15 cellular contexts compared by ENCODE assay signal in genomic region chr5:151168602-151169344, GRCh38.
"Had no signal": no experiment of that assay in that cellular context is flagged by ENCODE, and none has a peak within 500 bp of the region (broad histone marks: within the 10 kb centered on the region; RNA-seq: fewer than 3 reads in every experiment).

No MANE protein-coding gene starts in this region.

- H3K9me3 Mint-ChIP-seq: stimulated activated naive CD8-positive, alpha-beta T cell treated with anti-CD3 and anti-CD28 coated beads, Interleukin-15, Interleukin-2, amounts not matched to agents 100 ng/mL and 50 ng/mL, for 24 hours had no signal

- H3K27ac ChIP-seq: colonic mucosa, hepatocyte, neutrophil, testis had no signal

- H3K4me3 Mint-ChIP-seq: stimulated activated naive CD8-positive, alpha-beta T cell treated with anti-CD3 and anti-CD28 coated beads, Interleukin-15, Interleukin-2, amounts not matched to agents 100 ng/mL and 50 ng/mL, for 24 hours had no signal

- DNase-seq: activated CD4-positive, CD25-positive, alpha-beta regulatory T cell treated with anti-CD3 and anti-CD28 coated beads, Interleukin-2, amount 50 U/mL, for 72 hours; activated naive CD4-positive, alpha-beta T cell treated with anti-CD3 and anti-CD28 coated beads, Interleukin-2, amount 50 U/mL, for 16 hours; activated T-cell treated with anti-CD3 and anti-CD28 coated beads, Interleukin-2, amount 50 U/mL, for 1 hour; caudate nucleus; colonic mucosa; islet precursor cell; retina; stimulated activated CD4-positive, alpha-beta T cell treated with anti-CD3 and anti-CD28 coated beads, Interleukin-4, amount 100 ng/mL, for 1 hour; T1000; testis had no signal

- H3K79me2 ChIP-seq: hepatocyte had no signal

- H3K36me3 ChIP-seq: colonic mucosa, neutrophil had no signal

- H3K9me3 ChIP-seq: colonic mucosa, neutrophil, testis had no signal

- H2AFZ ChIP-seq: hepatocyte had no signal

- H3K4me2 ChIP-seq: hepatocyte had no signal

- H3K27ac Mint-ChIP-seq: stimulated activated naive CD8-positive, alpha-beta T cell treated with anti-CD3 and anti-CD28 coated beads, Interleukin-15, Interleukin-2, amounts not matched to agents 100 ng/mL and 50 ng/mL, for 24 hours had no signal

- H3K4me3 ChIP-seq: colonic mucosa, hepatocyte, lung, testis had no signal

- H3K27me3 Mint-ChIP-seq: stimulated activated naive CD8-positive, alpha-beta T cell treated with anti-CD3 and anti-CD28 coated beads, Interleukin-15, Interleukin-2, amounts not matched to agents 100 ng/mL and 50 ng/mL, for 24 hours had no signal

- ATAC-seq: esophagus mucosa had no signal

- H3K4me1 ChIP-seq: colonic mucosa had no signal

- H3K27me3 ChIP-seq: colonic mucosa, hepatocyte, neutrophil, testis had no signal
